In the genomic region with DNA sequence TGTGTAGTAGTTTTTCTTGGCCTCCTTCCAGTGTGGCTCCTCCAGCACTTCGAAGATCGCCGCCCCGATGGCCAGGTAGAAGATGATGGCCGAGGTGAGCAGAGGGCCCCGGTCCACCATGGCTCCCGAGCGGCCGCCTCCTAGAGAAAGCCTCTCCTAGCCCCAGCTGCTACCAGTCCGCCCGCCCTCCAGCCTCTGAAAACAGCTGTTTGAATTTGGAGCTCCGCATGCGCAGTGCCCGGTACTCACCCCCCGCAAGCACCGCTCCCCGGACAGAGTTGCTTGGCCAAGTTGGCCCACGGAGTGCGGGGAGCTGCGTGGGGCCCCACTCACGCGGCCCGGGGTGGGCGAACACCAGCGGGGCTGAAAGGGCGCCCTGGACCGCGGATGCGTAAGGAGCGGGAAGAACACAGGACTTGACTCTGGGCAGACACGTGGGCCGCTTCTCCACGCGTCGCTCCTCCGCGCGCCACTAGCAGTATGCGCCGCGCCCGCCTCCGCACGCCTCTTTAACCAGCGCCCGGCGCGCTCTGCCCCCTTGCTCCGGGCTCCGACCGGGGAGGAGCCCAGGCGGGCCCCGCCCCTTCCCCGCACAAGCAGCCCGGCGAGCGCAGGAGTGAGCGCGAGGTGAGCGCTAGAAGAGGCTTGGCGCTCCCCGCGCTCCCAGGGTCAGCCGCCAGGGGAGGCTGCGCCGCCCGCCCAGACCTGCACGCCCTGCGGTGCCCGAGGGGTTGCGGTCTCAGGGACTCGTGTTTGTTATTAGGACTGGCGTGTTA, we compare ENCODE assay signal across 9 cellular contexts.
A peak's percentile ranks its signal among the peaks of the same experiment; 100 is the strongest.
DNase-seq lines count a peak whose midpoint lies in the region; ATAC-seq lines count a peak whose summit lies in the region.
"Had no signal": no experiment of that assay in that cellular context is flagged by ENCODE, and none has a peak within 500 bp of the region (broad histone marks: within the 10 kb centered on the region; RNA-seq: fewer than 3 reads in every experiment).

A gene with protein sequence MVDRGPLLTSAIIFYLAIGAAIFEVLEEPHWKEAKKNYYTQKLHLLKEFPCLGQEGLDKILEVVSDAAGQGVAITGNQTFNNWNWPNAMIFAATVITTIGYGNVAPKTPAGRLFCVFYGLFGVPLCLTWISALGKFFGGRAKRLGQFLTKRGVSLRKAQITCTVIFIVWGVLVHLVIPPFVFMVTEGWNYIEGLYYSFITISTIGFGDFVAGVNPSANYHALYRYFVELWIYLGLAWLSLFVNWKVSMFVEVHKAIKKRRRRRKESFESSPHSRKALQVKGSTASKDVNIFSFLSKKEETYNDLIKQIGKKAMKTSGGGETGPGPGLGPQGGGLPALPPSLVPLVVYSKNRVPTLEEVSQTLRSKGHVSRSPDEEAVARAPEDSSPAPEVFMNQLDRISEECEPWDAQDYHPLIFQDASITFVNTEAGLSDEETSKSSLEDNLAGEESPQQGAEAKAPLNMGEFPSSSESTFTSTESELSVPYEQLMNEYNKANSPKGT (minus strand): TSS at position 484 of the 776 bp plus-strand sequence. CDS start 364 bp downstream, at position 120.

- no peaks in the 10 kb centered on the region for H3K36me3 ChIP-seq in NT2/D1 (ENCODE audit: insufficient read depth, insufficient read length, low read length)
- H3K36me3 ChIP-seq: BLaER1 treated with 17β-estradiol and CSF1 and Interleukin-3, amounts not matched to agents 10 nM and 100 nM had no signal

- H3K9ac ChIP-seq in NT2/D1 (ENCODE audit: insufficient read length, low read depth): peak within 1 kb of the TSS; percentile 86
- H3K9ac ChIP-seq: BLaER1 treated with 17β-estradiol and CSF1 and Interleukin-3, amounts not matched to agents 10 nM and 100 nM had no signal

- peak; percentile 59 to 74 for DNase-seq in NCI-H524 (lab: John Stamatoyannopoulos, UW)
- no peak for DNase-seq in NCI-H524 treated with DMSO at 0.1 percent for 48 hours (lab: John Stamatoyannopoulos, UW)
- peak; percentile 82 for DNase-seq in NT2/D1 (ENCODE audit: low read depth, low spot score)
- peak; percentile 42 for DNase-seq in activated T-helper 1 cell treated with Interleukin-2 at 50 U/mL for 16 hours (ENCODE audit: low read depth)
- DNase-seq in foreskin melanocyte: peak; percentile 19
- DNase-seq in nucleus accumbens (lab: John Stamatoyannopoulos, UW): peak in 34 of 56 donors; percentile 1 to 82 (median 36)
- peak in 32 of 49 donors; percentile 6 to 74 (median 28) for DNase-seq in substantia nigra (lab: John Stamatoyannopoulos, UW)

- H3K9me3 ChIP-seq in NT2/D1 (ENCODE audit: insufficient read depth, low read length): no peaks in the 10 kb centered on the region

- peaks cover 18% of the 10 kb centered on the region for H3K27me3 ChIP-seq in NT2/D1 (ENCODE audit: insufficient read depth, insufficient read length)

- H3K27ac ChIP-seq in substantia nigra (ENCODE audit: low read depth, low read length, poor library complexity, severe bottlenecking): no peak within 1 kb of the TSS
- H3K27ac ChIP-seq: BLaER1 treated with 17β-estradiol and CSF1 and Interleukin-3, amounts not matched to agents 10 nM and 100 nM had no signal

- peaks cover 3% of the 10 kb centered on the region for H3K4me1 ChIP-seq in NT2/D1 (ENCODE audit: insufficient read depth, insufficient read length)

- peak; percentile 61 for ATAC-seq in HG03460 (IDR thresholded peaks at IDR 0.05; ENCODE audit: unreplicated experiment)

- H3K4me3 ChIP-seq in NT2/D1 (ENCODE audit: insufficient read length, low read depth): peak within 1 kb of the TSS; percentile 69
- H3K4me3 ChIP-seq: BLaER1 treated with 17β-estradiol and CSF1 and Interleukin-3, amounts not matched to agents 10 nM and 100 nM had no signal
